1 cellular context compared by ENCODE assay signal in genomic region chr11:34602245-34602644, GRCh38.
TF ChIP-seq lines count a peak whose summit lies in the region.

No MANE protein-coding gene starts in this region.

TF ChIP-seq in HepG2, 621 proteins besides CTCF, POLR2A, EP300 and RAD21:
- TF ChIP-seq MYC (CRISPR knock-in tag; IDR thresholded peaks at IDR 0.05; ENCODE audit: borderline replicate concordance) (0 out of 2 replicates have a peak, but pooled peaks have one; percentile 4), RARG (CRISPR knock-in tag; IDR thresholded peaks at IDR 0.05; ENCODE audit: low read depth) (no peak), NPAS2 (CRISPR knock-in tag; IDR thresholded peaks at IDR 0.05; ENCODE audit: borderline replicate concordance) (no peak)
